9 cellular contexts compared by ENCODE assay signal in genomic region chr22:22928666-22929380, GRCh38. TPM values are rescaled to one million over a fixed set of nuclear protein-coding genes. Genes with fewer than 3 reads are reported as not detected.
DNase-seq lines count a peak whose midpoint lies in the region; ATAC-seq and TF ChIP-seq lines count a peak whose summit lies in the region.
"Had no signal": no experiment of that assay in that cellular context is flagged by ENCODE, and none has a peak within 500 bp of the region (broad histone marks: within the 10 kb centered on the region; RNA-seq: fewer than 3 reads in every experiment).

No MANE protein-coding gene starts in this region.

- no peaks in the 10 kb centered on the region for H3K27me3 ChIP-seq in BLaER1 treated with 17β-estradiol and CSF1 and Interleukin-3, amounts not matched to agents 10 nM and 100 nM

- H3K4me1 ChIP-seq in BLaER1 treated with 17β-estradiol and CSF1 and Interleukin-3, amounts not matched to agents 10 nM and 100 nM, result peaks cover 90 to 100% (median 99%) of the 10 kb centered on the region in 10 experiments

- intact Hi-C loops in posterior vena cava (cut with DNase I), result no loop called here

- H3K9ac ChIP-seq in BLaER1 treated with 17β-estradiol and CSF1 and Interleukin-3, amounts not matched to agents 10 nM and 100 nM, result peak overlapping the region; percentile 47 to 87 (median 81); a peak in 21 of 22 replicates

- no peaks in the 10 kb centered on the region for H3K9me3 ChIP-seq in BLaER1 treated with 17β-estradiol and CSF1 and Interleukin-3, amounts not matched to agents 10 nM and 100 nM (replicated peaks in 1 of 11)

- ATAC-seq in GM19023 (IDR thresholded peaks at IDR 0.05; ENCODE audit: unreplicated experiment) (peak; percentile 80), HG03060 (IDR thresholded peaks at IDR 0.05; ENCODE audit: low read depth, unreplicated experiment) (peak; percentile 86)

- no peaks in the 10 kb centered on the region for H3K36me3 ChIP-seq in BLaER1 treated with 17β-estradiol and CSF1 and Interleukin-3, amounts not matched to agents 10 nM and 100 nM

- peak overlapping the region; percentile 77 to 99 (median 92) for H3K4me2 ChIP-seq in BLaER1 treated with 17β-estradiol and CSF1 and Interleukin-3, amounts not matched to agents 10 nM and 100 nM

- no peaks in the 10 kb centered on the region for H4K20me1 ChIP-seq in BLaER1 treated with 17β-estradiol and CSF1 and Interleukin-3, amounts not matched to agents 10 nM and 100 nM

- peak; percentile 67; the same call in 1 of the 2 replicates for TF ChIP-seq POLR2A in Raji (IDR thresholded peaks at IDR 0.05; ENCODE audit: insufficient read depth, low read depth, low read length)

- peak overlapping the region in 7 of 10 experiments; percentile 15 to 58 (median 38); a peak in 9 of 20 replicates for H3K4me3 ChIP-seq in BLaER1 treated with 17β-estradiol and CSF1 and Interleukin-3, amounts not matched to agents 10 nM and 100 nM

- peak overlapping the region; percentile 47 to 99 (median 93); a peak in 21 of 22 replicates for H3K27ac ChIP-seq in BLaER1 treated with 17β-estradiol and CSF1 and Interleukin-3, amounts not matched to agents 10 nM and 100 nM

- DNase-seq in effector CD4-positive, alpha-beta T cell, result peak; percentile 9
- DNase-seq in stimulated activated CD8-positive, alpha-beta memory T cell treated with anti-CD3 and anti-CD28 coated beads, Interleukin-12 subunit alpha, Interleukin-12 subunit beta, amount 100 ng/mL, for 4 hours (ENCODE audit: low read depth), result peak; percentile 11
- DNase-seq in islet precursor cell (no peak), posterior vena cava (ENCODE audit: low spot score) (no peak)

RNA-seq across cellular contexts. Expression of gene IGLL5, which starts 41.2 kb away (rescaled TPM):
- 1 to 10 TPM in 1 of 2 donors, under 1 TPM in 1; 0.52 to 1.1 TPM for total RNA-seq in posterior vena cava
- total RNA-seq: H1 had no signal

Comparison
In these comparisons a context has a peak if more than half of its experiments do, and no peak if none do; other contexts are left out.
1. DNase-seq: peak in effector CD4-positive, alpha-beta T cell (single experiment) and stimulated activated CD8-positive, alpha-beta memory T cell treated with anti-CD3 and anti-CD28 coated beads, Interleukin-12 subunit alpha, Interleukin-12 subunit beta, amount 100 ng/mL, for 4 hours (single experiment); none in islet precursor cell (single experiment) and posterior vena cava (single experiment).